8 cellular contexts compared by ENCODE assay signal in the genomic region with DNA sequence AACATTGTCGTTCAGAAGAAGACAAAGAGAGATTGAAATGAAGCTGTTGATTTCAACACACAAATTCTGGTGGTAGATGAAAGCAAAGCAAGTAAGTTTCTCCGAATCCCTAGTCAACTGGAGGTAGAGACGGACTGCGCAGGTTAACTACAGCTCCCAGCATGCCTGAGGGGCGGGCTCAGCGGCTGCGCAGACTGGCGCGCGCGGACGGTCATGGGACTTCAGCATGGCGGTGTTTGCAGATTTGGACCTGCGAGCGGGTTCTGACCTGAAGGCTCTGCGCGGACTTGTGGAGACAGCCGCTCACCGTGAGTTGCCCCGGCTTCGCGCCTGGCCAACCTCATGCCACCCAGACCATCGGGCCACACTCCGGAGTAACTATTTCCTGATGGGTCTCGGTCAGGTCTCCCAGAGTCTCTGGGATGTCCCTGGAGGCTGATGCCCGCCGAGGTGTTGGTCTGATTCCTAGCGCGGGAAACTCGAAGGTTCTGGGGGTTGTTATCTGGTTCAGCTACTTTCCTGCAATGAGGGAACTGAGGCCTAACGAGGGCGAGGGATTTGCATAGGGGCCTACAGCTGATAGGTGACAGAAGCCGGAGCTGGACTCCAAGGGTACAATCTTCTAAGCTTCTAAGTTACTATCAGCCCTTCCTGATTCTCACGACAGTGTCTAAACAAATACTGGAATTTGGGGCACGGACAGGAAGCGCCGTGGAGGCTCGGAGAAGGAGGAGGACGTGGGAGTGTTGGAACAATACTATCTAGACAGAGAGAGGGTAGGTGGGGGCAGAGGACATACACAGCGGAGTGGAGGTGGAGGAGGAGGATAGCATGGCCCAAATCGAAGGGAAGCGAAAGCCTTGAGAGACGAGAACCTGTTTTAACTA. TPM values are rescaled to one million over a fixed set of nuclear protein-coding genes. Genes with fewer than 3 reads are reported as not detected.
DNase-seq lines count a peak whose midpoint lies in the region; ATAC-seq, FAIRE-seq and TF ChIP-seq lines count a peak whose summit lies in the region.

Gene RPP30 (plus strand): TSS at position 214 of the 887 bp plus-strand sequence. CDS start 13 bp downstream, at position 227.

- H2BK20ac ChIP-seq in H1 (ENCODE audit: low read length) = no peak within 1 kb of the TSS

- H3K14ac ChIP-seq in H1 (ENCODE audit: insufficient read length) = no peak within 1 kb of the TSS

- CTCF ChIA-PET in CD4-positive, alpha-beta memory T cell (lab: Charles Lee; ENCODE audit: partially characterized antibody) = interaction anchor here (1.1 to 3.9 kb wide), 9 partner anchors 8 to 506 kb away, joined by 3 to 36 read pairs (median 7); partner anchors contain the start of gene HTR7
- CTCF ChIA-PET in H1 (lab: Charles Lee; ENCODE audit: partially characterized antibody) = interaction anchor here (0.7 to 3.2 kb wide), 13 partner anchors 9 to 378 kb away, joined by 3 to 20 read pairs (median 3); no protein-coding TSS in a partner anchor

- TF ChIP-seq RAD21 in H1 (IDR thresholded peaks at IDR 0.05 in 1 of 2, conservative IDR thresholded peaks at IDR 0.05 in 1 of 2; ENCODE audit: low read depth in 2 of 2, low read length in 2 of 2) = no peak

- H2BK15ac ChIP-seq in H1 (ENCODE audit: low read length) = no peak within 1 kb of the TSS

- H4K8ac ChIP-seq in H1 (ENCODE audit: extremely low read depth, insufficient read depth, low read length) = peak within 1 kb of the TSS; percentile 94; the same call in 1 of the 2 replicates

- peak within 1 kb of the TSS; percentile 80 to 91 for H3K4me3 ChIP-seq in CD4-positive, alpha-beta memory T cell (ENCODE audit: low read length in 2 of 2)
- peak within 1 kb of the TSS; percentile 90 to 99 (median 96) for H3K4me3 ChIP-seq in H1 (ENCODE audit: extremely low read depth in 1 of 4, insufficient read depth in 2 of 4, low read depth in 3 of 4, low read length in 4 of 4)

- H3K9me3 ChIP-seq in CD4-positive, alpha-beta memory T cell (ENCODE audit: control insufficient read depth in 1 of 2, low read length in 2 of 2) = no peaks in the 10 kb centered on the region
- peaks cover 4 to 10% of the 10 kb centered on the region in 2 experiments; a peak in 2 of 4 replicates for H3K9me3 ChIP-seq in H1 (ENCODE audit: insufficient read depth in 2 of 2, low read depth in 1 of 2, low read length in 1 of 2)

- peaks cover 12 to 28% of the 10 kb centered on the region in 2 donors for H3K36me3 Mint-ChIP-seq in CD4-positive, alpha-beta memory T cell
- H3K36me3 Mint-ChIP-seq in memory B cell = peaks cover 12% of the 10 kb centered on the region

- peak within 1 kb of the TSS; percentile 88 to 95 for H3K4me2 ChIP-seq in H1 (ENCODE audit: insufficient read depth in 1 of 2, low read depth in 2 of 2, low read length in 2 of 2)

- peak within 1 kb of the TSS; percentile 94 to 96 (median 95) for H3K9ac ChIP-seq in H1 (replicated peaks in 1 of 4; ENCODE audit: extremely low read depth in 1 of 4, low read depth in 3 of 4, low read length in 3 of 4)

- no peak for FAIRE-seq in H1 (lab: Jason Lieb, UNC)

- ATAC-seq in GM19438 (IDR thresholded peaks at IDR 0.05; ENCODE audit: low read depth, unreplicated experiment) (peak; percentile 99), HG03571 (IDR thresholded peaks at IDR 0.05; ENCODE audit: unreplicated experiment) (peak; percentile 98), memory B cell (ENCODE audit: low read depth) (peak; percentile 98)

- H2BK120ac ChIP-seq in H1 (replicated peaks; ENCODE audit: low read depth, low read length) = no peak within 1 kb of the TSS

- TF ChIP-seq POLR2A in H1 (IDR thresholded peaks at IDR 0.05; ENCODE audit: control extremely low read depth in 1 of 2, low read depth in 2 of 2, low read length in 2 of 2) = peak; percentile 50 to 80

- no peak within 1 kb of the TSS for H2AK5ac ChIP-seq in H1 (ENCODE audit: low read depth, low read length)

- 3% methylated on average over 38 of the region's 43 CpGs; no CpG with 5 or more reads in 1 of the 2 experiments for WGBS in H1 (ENCODE audit: extremely low coverage in 1 of 2, insufficient coverage in 1 of 2, insufficient read length in 1 of 2, insufficient replicate concordance in 2 of 2, low coverage in 1 of 2, low lambda C conversion rate in 2 of 2, missing lambda C conversion rate in 1 of 2), 2 experiments

- intact Hi-C loops in CD4-positive, alpha-beta memory T cell (cut with micrococcal nuclease) = loop anchor here (1.0 to 10.0 kb wide), 10 partner anchors 15 to 1419 kb away; partner anchors contain the start of genes CPEB3, HECTD2, KIF20B and MARCHF5

- peak; percentile 78 to 81 (median 79) for DNase-seq in CD4-positive, alpha-beta memory T cell
- DNase-seq in NOMO-1 treated with DMSO at 0.1 percent for 48 hours (lab: John Stamatoyannopoulos, UW; ENCODE audit: unreplicated experiment) (peak; percentile 67), H1 (ENCODE audit: low read depth in 1 of 2, low spot score in 2 of 2) (peak in 1 of 2 experiments; percentile 88), memory B cell (ENCODE audit: low spot score in 2 of 2) (peak; percentile 74 to 78)
- peak; percentile 57 to 71 (median 71) for DNase-seq in activated CD8-positive, alpha-beta memory T cell treated with anti-CD3 and anti-CD28 coated beads for 48 hours (ENCODE audit: low read depth in 2 of 3, low spot score in 2 of 3)
- DNase-seq in stimulated activated CD8-positive, alpha-beta memory T cell treated with anti-CD3 and anti-CD28 coated beads, Interleukin-15, amount 100 ng/mL, for 1 hour (ENCODE audit: low read depth) = peak; percentile 65

- peaks cover 6% of the 10 kb centered on the region; the same call in 1 of the 2 replicates for H3K23me2 ChIP-seq in H1 (ENCODE audit: low read depth, low read length)

- peaks cover 0 to 6% (median 0%) of the 10 kb centered on the region in 8 donors for H3K9me3 Mint-ChIP-seq in CD4-positive, alpha-beta memory T cell
- peaks cover 6% of the 10 kb centered on the region for H3K9me3 Mint-ChIP-seq in memory B cell

- H3K27ac ChIP-seq in CD4-positive, alpha-beta memory T cell (ENCODE audit: low read depth, low read length) = peak within 1 kb of the TSS; percentile 65
- peak within 1 kb of the TSS; percentile 80 for H3K27ac ChIP-seq in H1 (ENCODE audit: low read depth, low read length)

- 0 out of 4 replicates have a peak, but pooled peaks of 1 of the 3 experiments have one; percentile 0 for TF ChIP-seq CTCF in H1 (IDR thresholded peaks at IDR 0.05; ENCODE audit: control extremely low read depth in 1 of 3, insufficient read depth in 1 of 3, low read depth in 1 of 3, low read length in 3 of 3)

- POLR2A ChIA-PET in CD4-positive, alpha-beta memory T cell (lab: Charles Lee; ENCODE audit: partially characterized antibody) = interaction anchor here (0.8 to 1.5 kb wide), 4 partner anchors 14 to 1171 kb away, joined by 3 to 7 read pairs (median 4); partner anchors contain the start of genes HTR7 and KIF20B
- POLR2A ChIA-PET in H1 (lab: Charles Lee; ENCODE audit: partially characterized antibody) = interaction anchor here (0.7 to 2.1 kb wide), 11 partner anchors 8 to 1088 kb away, joined by 3 to 6 read pairs (median 3); partner anchors contain the start of gene HTR7

- H3K27me3 Mint-ChIP-seq in CD4-positive, alpha-beta memory T cell = peaks cover 13 to 18% of the 10 kb centered on the region in 2 donors
- peaks cover 10% of the 10 kb centered on the region for H3K27me3 Mint-ChIP-seq in memory B cell

- no peak within 1 kb of the TSS for H3K23ac ChIP-seq in H1 (ENCODE audit: insufficient read length)

- H3K27me3 ChIP-seq in CD4-positive, alpha-beta memory T cell (ENCODE audit: insufficient read depth, low read length) = no peaks in the 10 kb centered on the region
- H3K27me3 ChIP-seq in H1 (replicated peaks in 1 of 4; ENCODE audit: control insufficient read depth in 3 of 4, extremely low read depth in 1 of 4, insufficient read depth in 3 of 4, low read length in 3 of 4) = no peaks in the 10 kb centered on the region

- H3K56ac ChIP-seq in H1 (replicated peaks; ENCODE audit: insufficient read length, low read depth, low read length) = no peak within 1 kb of the TSS

- H4K20me1 ChIP-seq in H1 (replicated peaks in 1 of 2; ENCODE audit: control insufficient read depth in 1 of 2, insufficient read depth in 2 of 2, low read length in 2 of 2) = no peaks in the 10 kb centered on the region

- peak within 1 kb of the TSS; percentile 97 to 100 (median 98) for H3K4me3 Mint-ChIP-seq in CD4-positive, alpha-beta memory T cell
- H3K4me3 Mint-ChIP-seq in memory B cell = peak within 1 kb of the TSS; percentile 96

- H3K79me1 ChIP-seq in H1 (ENCODE audit: low read depth, low read length) = no peaks in the 10 kb centered on the region

- peak within 1 kb of the TSS; percentile 56; the same call in 1 of the 2 replicates for H2BK12ac ChIP-seq in H1 (ENCODE audit: low read depth, low read length)

- H3K79me2 ChIP-seq in H1 (ENCODE audit: control insufficient read depth in 1 of 2, insufficient read depth in 2 of 2, low read length in 2 of 2) = peaks cover 9 to 30% of the 10 kb centered on the region in 2 experiments

- H3K4ac ChIP-seq in H1 (replicated peaks; ENCODE audit: insufficient read length, low read depth, low read length) = peak within 1 kb of the TSS; percentile 41

- peaks cover 21 to 41% (median 32%) of the 10 kb centered on the region in 4 donors for H3K4me1 Mint-ChIP-seq in CD4-positive, alpha-beta memory T cell
- peaks cover 14% of the 10 kb centered on the region for H3K4me1 Mint-ChIP-seq in memory B cell

- peaks cover 30% of the 10 kb centered on the region for H3K4me1 ChIP-seq in CD4-positive, alpha-beta memory T cell (ENCODE audit: insufficient read depth, low read length)
- H3K4me1 ChIP-seq in H1 (replicated peaks in 1 of 4; ENCODE audit: control insufficient read depth in 3 of 4, insufficient read depth in 4 of 4, low read length in 3 of 4) = peaks cover 0 to 5% (median 2%) of the 10 kb centered on the region in 4 experiments; a peak in 4 of 7 replicates

- H2BK5ac ChIP-seq in H1 (ENCODE audit: low read depth, low read length) = peak within 1 kb of the TSS; percentile 83; the same call in 1 of the 2 replicates

- TF ChIP-seq EP300 in H1 (IDR thresholded peaks at IDR 0.05; ENCODE audit: borderline replicate concordance in 1 of 2, low read depth in 2 of 2, low read length in 2 of 2) = no peak

- H3K18ac ChIP-seq in H1 (ENCODE audit: extremely low read depth, low read length) = peak within 1 kb of the TSS; percentile 78; the same call in 1 of the 2 replicates

- H3K27ac Mint-ChIP-seq in CD4-positive, alpha-beta memory T cell = peak within 1 kb of the TSS; percentile 81 to 96 (median 95)
- H3K27ac Mint-ChIP-seq in memory B cell = peak within 1 kb of the TSS; percentile 89

- peaks cover 19% of the 10 kb centered on the region for H3K36me3 ChIP-seq in CD4-positive, alpha-beta memory T cell (ENCODE audit: insufficient read depth, low read length)
- H3K36me3 ChIP-seq in H1 (ENCODE audit: control insufficient read depth in 2 of 4, insufficient read depth in 4 of 4, low read length in 3 of 4) = peaks cover 2 to 20% (median 12%) of the 10 kb centered on the region in 4 experiments; a peak in 6 of 8 replicates

- peak within 1 kb of the TSS; percentile 98 for H2AFZ ChIP-seq in H1 (ENCODE audit: low read length)

- H4K91ac ChIP-seq in H1 (replicated peaks; ENCODE audit: insufficient read length, low read length) = peak within 1 kb of the TSS; percentile 0

- H4K5ac ChIP-seq in H1 (ENCODE audit: insufficient read length, low read depth, low read length) = no peak within 1 kb of the TSS

RNA-seq across cellular contexts. Expression of gene RPP30, which starts in this region (rescaled TPM):
- 10 to 100 TPM; 32.3 to 33.2 TPM for total RNA-seq in CD4-positive, alpha-beta memory T cell
- polyA plus RNA-seq in CD4-positive, alpha-beta memory T cell = 10 to 100 TPM; 37.1 to 54.5 TPM
- 76.7 and 79.7 TPM in 2 replicates for total RNA-seq in H1 (2021; fragmentation: NEBNext Ultra II Directional; extraction: Animal tissue kit (Norgen Biotek cat#: 25700))
- polyA plus RNA-seq in H1 (2011; rRNA removed) = 20.9 and 38.9 TPM in 2 replicates
- 34.4 TPM for polyA plus RNA-seq in H1 (2011; cell fraction: cytosol; rRNA removed)
- polyA plus RNA-seq in H1 (2011; cell fraction: nucleus; rRNA removed) = 15.8 TPM
- 61.9 to 112 TPM (median 66.5 TPM) in 4 replicates for polyA plus RNA-seq in H1 (2012, experiment 1 of 2)
- 75.7 TPM for polyA plus RNA-seq in H1 (2012, experiment 2 of 2)
- 66.8 TPM for polyA plus RNA-seq in H1 (2013, experiment 1 of 2)
- 67.9 TPM for polyA plus RNA-seq in H1 (2013, experiment 2 of 2)
- polyA minus RNA-seq in H1 (2011; rRNA and poly(A)+ RNA removed) = 47.4 and 51.0 TPM in 2 replicates
- 28.5 TPM for polyA minus RNA-seq in H1 (2011; cell fraction: cytosol; rRNA and poly(A)+ RNA removed)
- polyA minus RNA-seq in H1 (2011; cell fraction: nucleus; rRNA and poly(A)+ RNA removed) = 47.9 TPM
